ENCODE assay signal across 16 cellular contexts in the genomic region with DNA sequence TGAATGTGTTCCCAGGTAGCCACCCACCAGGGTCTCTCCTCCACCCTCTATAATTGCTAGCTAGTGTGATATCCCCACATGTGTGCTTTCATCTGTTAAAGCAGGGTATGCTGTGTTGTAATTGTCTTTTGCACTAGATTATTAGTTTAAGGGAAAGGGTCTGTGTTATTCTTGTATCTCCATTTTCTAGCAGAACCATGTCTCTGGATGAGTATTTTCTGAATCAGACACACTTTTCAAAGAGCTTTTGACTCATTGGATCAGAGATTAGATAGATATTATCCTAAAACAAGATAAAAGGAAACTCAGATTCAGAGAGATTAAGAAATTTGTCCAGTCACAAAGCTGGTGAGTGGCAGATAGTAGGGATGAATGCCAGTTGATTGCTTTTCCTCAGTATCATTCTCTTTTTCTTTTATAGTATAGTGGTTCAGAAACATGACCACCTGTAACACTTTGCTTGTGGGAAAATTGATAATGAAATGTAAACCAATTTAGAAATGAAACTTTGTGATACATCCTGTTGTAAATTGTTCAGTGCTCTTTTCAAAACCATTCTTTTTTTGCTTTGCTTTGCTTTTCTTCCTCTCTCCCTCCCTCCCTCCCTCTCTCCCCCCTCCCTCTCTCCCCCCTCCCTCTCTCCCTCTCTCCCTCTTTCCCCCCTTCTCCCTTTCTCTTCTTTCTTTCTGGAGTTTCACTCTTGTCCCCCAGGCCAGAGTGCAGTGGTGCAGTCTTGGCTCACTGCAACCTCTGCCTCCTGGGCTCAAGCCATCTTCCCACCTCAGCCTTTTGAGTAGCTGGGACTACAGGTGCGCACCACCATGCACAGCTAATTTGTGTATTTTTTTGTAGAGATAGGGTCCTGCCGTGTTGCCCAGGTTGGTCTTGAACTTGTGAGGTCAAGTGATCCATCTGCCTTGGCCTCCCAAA. TPM values are rescaled to one million over a fixed set of nuclear protein-coding genes. Genes with fewer than 3 reads are reported as not detected.
DNase-seq lines count a peak whose midpoint lies in the region; ATAC-seq and TF ChIP-seq lines count a peak whose summit lies in the region.
"Had no signal": no experiment of that assay in that cellular context is flagged by ENCODE, and none has a peak within 500 bp of the region (broad histone marks: within the 10 kb centered on the region; RNA-seq: fewer than 3 reads in every experiment).

No MANE protein-coding gene starts in this region.

- H3K79me2 ChIP-seq in neural cell (replicated peaks; ENCODE audit: insufficient read depth, low read length), result peaks cover 96% of the 10 kb centered on the region

- TF ChIP-seq CTCF in neural cell (IDR thresholded peaks at IDR 0.05; ENCODE audit: poor library complexity, severe bottlenecking), result no peak

- H3K36me3 ChIP-seq in neural cell (ENCODE audit: insufficient read depth, low read length), result no peaks in the 10 kb centered on the region
- H3K36me3 ChIP-seq: neutrophil, spleen had no signal

- no peak overlapping the region for H2AFZ ChIP-seq in neural cell (ENCODE audit: low read depth, low read length)

- TF ChIP-seq RAD21 in neural cell (conservative IDR thresholded peaks at IDR 0.05), result no peak

- CTCF ChIA-PET in activated CD4-positive, alpha-beta T cell treated with anti-CD3 and anti-CD28 coated beads, Interleukin-2, amount 10 ng/mL, durations not matched to agents 7 days and 5 days (lab: Charles Lee), result interaction anchor here (0.6 to 1.0 kb wide), 3 partner anchors 66 to 147 kb away, joined by 3 to 4 read pairs (median 3); a partner anchor contains a TSS
- CTCF ChIA-PET in HEK293T (lab: Yijun Ruan, JAX), result no interaction called here
- CTCF ChIA-PET in activated CD8-positive, alpha-beta T cell treated with anti-CD3 and anti-CD28 coated beads, Interleukin-2, amount 10 ng/mL, durations not matched to agents 7 days and 5 days (lab: Charles Lee), result interaction anchor here (1.2 to 1.8 kb wide), 2 partner anchors 8 to 12 kb away, joined by 3 to 4 read pairs; no protein-coding TSS in a partner anchor

- no peak overlapping the region for H3K4me2 ChIP-seq in neural cell (ENCODE audit: low read length)

- H3K9me2 ChIP-seq in neural cell (ENCODE audit: insufficient read depth, low read length), result no peaks in the 10 kb centered on the region

- POLR2A ChIA-PET in activated CD4-positive, alpha-beta T cell treated with anti-CD3 and anti-CD28 coated beads, Interleukin-2, amount 10 ng/mL, durations not matched to agents 7 days and 5 days (lab: Charles Lee), result no interaction called here
- POLR2A ChIA-PET in HEK293T (lab: Yijun Ruan, JAX), result interaction anchor here (0.6 to 1.7 kb wide), 2 partner anchors 8 to 147 kb away, joined by 3 to 8 read pairs; a partner anchor contains a TSS
- POLR2A ChIA-PET in activated CD8-positive, alpha-beta T cell treated with anti-CD3 and anti-CD28 coated beads, Interleukin-2, amount 10 ng/mL, durations not matched to agents 7 days and 5 days (lab: Charles Lee), result no interaction called here

- peak overlapping the region; percentile 10 for H3K4me3 ChIP-seq in neural cell (ENCODE audit: low read length)
- H3K4me3 ChIP-seq: spleen had no signal

- no peak overlapping the region for H3K27ac ChIP-seq in neural cell (ENCODE audit: low read length)
- H3K27ac ChIP-seq: neutrophil, spleen had no signal

- peak overlapping the region; percentile 71 for H3K27ac Mint-ChIP-seq in activated CD4-positive, alpha-beta T cell treated with anti-CD3 and anti-CD28 coated beads, Interleukin-2, amount 10 ng/mL, durations not matched to agents 7 days and 5 days
- H3K27ac Mint-ChIP-seq in activated CD8-positive, alpha-beta T cell treated with anti-CD3 and anti-CD28 coated beads, Interleukin-2, amount 10 ng/mL, durations not matched to agents 7 days and 5 days, result peak overlapping the region; percentile 74

- H4K20me1 ChIP-seq in neural cell (ENCODE audit: insufficient read depth), result no peaks in the 10 kb centered on the region

- H3K4me1 Mint-ChIP-seq in activated CD4-positive, alpha-beta T cell treated with anti-CD3 and anti-CD28 coated beads, Interleukin-2, amount 10 ng/mL, durations not matched to agents 7 days and 5 days, result peaks cover 49% of the 10 kb centered on the region
- H3K4me1 Mint-ChIP-seq in activated CD8-positive, alpha-beta T cell treated with anti-CD3 and anti-CD28 coated beads, Interleukin-2, amount 10 ng/mL, durations not matched to agents 7 days and 5 days (ENCODE audit: low read depth), result peaks cover 44% of the 10 kb centered on the region

- H3F3A ChIP-seq in neural cell (ENCODE audit: insufficient read depth, low read length, poor library complexity, severe bottlenecking), result no peaks in the 10 kb centered on the region

- H3K9me3 ChIP-seq in neural cell (ENCODE audit: low read length), result no peaks in the 10 kb centered on the region
- H3K9me3 ChIP-seq: neutrophil, spleen had no signal

- no peak for TF ChIP-seq EP300 in neural cell (conservative IDR thresholded peaks at IDR 0.05; ENCODE audit: poor library complexity, severe bottlenecking)

- no peak for ATAC-seq in activated CD8-positive, alpha-beta T cell treated with anti-CD3 and anti-CD28 coated beads, Interleukin-2, amount 10 ng/mL, durations not matched to agents 7 days and 5 days
- ATAC-seq: left cardiac atrium had no signal

- no peak overlapping the region for H3K9ac ChIP-seq in neural cell (ENCODE audit: low read length)

- no peak for DNase-seq in activated CD4-positive, alpha-beta T cell treated with anti-CD3 and anti-CD28 coated beads, Interleukin-2, amount 10 ng/mL, durations not matched to agents 7 days and 5 days
- DNase-seq in activated CD4-positive, alpha-beta T cell treated with anti-CD3 and anti-CD28 coated beads, Interleukin-2, amount 50 U/mL, for 48 hours, result no peak
- DNase-seq in HEK293T (ENCODE audit: extremely low spot score), result no peak
- no peak for DNase-seq in activated CD8-positive, alpha-beta T cell treated with anti-CD3 and anti-CD28 coated beads, Interleukin-2, amount 10 ng/mL, durations not matched to agents 7 days and 5 days
- no peak for DNase-seq in D341Med (ENCODE audit: low spot score)
- no peak for DNase-seq in SKM-1 (lab: John Stamatoyannopoulos, UW; ENCODE audit: unreplicated experiment)
- no peak for DNase-seq in CD1c-positive myeloid dendritic cell (ENCODE audit: extremely low spot score)
- DNase-seq: activated CD4-positive, alpha-beta T cell treated with anti-CD3 and anti-CD28 coated beads, Interleukin-2, amount 50 U/mL, for 4 hours; anterior cingulate cortex; effector CD4-positive, alpha-beta T cell; GDM1; left cardiac atrium; NCI-H1105 treated with DMSO at 0.1 percent for 48 hours; spleen had no signal

- H3K4me3 Mint-ChIP-seq in activated CD4-positive, alpha-beta T cell treated with anti-CD3 and anti-CD28 coated beads, Interleukin-2, amount 10 ng/mL, durations not matched to agents 7 days and 5 days, result peak overlapping the region; percentile 42
- peak overlapping the region; percentile 8 for H3K4me3 Mint-ChIP-seq in activated CD8-positive, alpha-beta T cell treated with anti-CD3 and anti-CD28 coated beads, Interleukin-2, amount 10 ng/mL, durations not matched to agents 7 days and 5 days

- peaks cover 10% of the 10 kb centered on the region for H3K36me3 Mint-ChIP-seq in activated CD4-positive, alpha-beta T cell treated with anti-CD3 and anti-CD28 coated beads, Interleukin-2, amount 10 ng/mL, durations not matched to agents 7 days and 5 days (ENCODE audit: low read depth)
- peaks cover 4% of the 10 kb centered on the region for H3K36me3 Mint-ChIP-seq in activated CD8-positive, alpha-beta T cell treated with anti-CD3 and anti-CD28 coated beads, Interleukin-2, amount 10 ng/mL, durations not matched to agents 7 days and 5 days (ENCODE audit: low read depth)

- H3K27me3 Mint-ChIP-seq in activated CD4-positive, alpha-beta T cell treated with anti-CD3 and anti-CD28 coated beads, Interleukin-2, amount 10 ng/mL, durations not matched to agents 7 days and 5 days, result no peaks in the 10 kb centered on the region
- H3K27me3 Mint-ChIP-seq in activated CD8-positive, alpha-beta T cell treated with anti-CD3 and anti-CD28 coated beads, Interleukin-2, amount 10 ng/mL, durations not matched to agents 7 days and 5 days (ENCODE audit: low read depth), result no peaks in the 10 kb centered on the region

- no peaks in the 10 kb centered on the region for H3K27me3 ChIP-seq in neural cell (ENCODE audit: insufficient read depth, low read depth, low read length)
- H3K27me3 ChIP-seq: neutrophil, spleen had no signal

- H3K9me3 Mint-ChIP-seq in activated CD4-positive, alpha-beta T cell treated with anti-CD3 and anti-CD28 coated beads, Interleukin-2, amount 10 ng/mL, durations not matched to agents 7 days and 5 days, result no peaks in the 10 kb centered on the region
- H3K9me3 Mint-ChIP-seq in activated CD8-positive, alpha-beta T cell treated with anti-CD3 and anti-CD28 coated beads, Interleukin-2, amount 10 ng/mL, durations not matched to agents 7 days and 5 days (ENCODE audit: insufficient read depth), result no peaks in the 10 kb centered on the region

TF ChIP-seq in HEK293T, 16 proteins besides CTCF, POLR2A, EP300 and RAD21:
- TF ChIP-seq BHLHE40 (IDR thresholded peaks at IDR 0.05; ENCODE audit: borderline replicate concordance), result no peak
- TF ChIP-seq SP1 (IDR thresholded peaks at IDR 0.05), result no peak
- TF ChIP-seq ZNF384 (IDR thresholded peaks at IDR 0.05), result peak; percentile 47; the same call in 1 of the 2 replicates
TF ChIP-seq in HEK293T: peak in this region for 1.

RNA-seq across cellular contexts. Expression of a gene that starts 7.4 kb away (rescaled TPM):
- total RNA-seq in activated CD4-positive, alpha-beta T cell treated with anti-CD3 and anti-CD28 coated beads, Interleukin-2, amount 10 ng/mL, durations not matched to agents 7 days and 5 days, result 10 to 100 TPM; 36.7 to 37.3 TPM
- total RNA-seq in activated CD8-positive, alpha-beta T cell treated with anti-CD3 and anti-CD28 coated beads, Interleukin-2, amount 10 ng/mL, durations not matched to agents 7 days and 5 days, result 10 to 100 TPM; 32.6 to 37.4 TPM
- polyA plus RNA-seq in neural cell, result 61.9 and 68.3 TPM in 2 replicates
- polyA minus RNA-seq in neural cell, result 203 and 224 TPM in 2 replicates

RNA-seq across cellular contexts. Expression of a gene that starts 43.5 kb away (rescaled TPM):
- total RNA-seq in activated CD4-positive, alpha-beta T cell treated with anti-CD3 and anti-CD28 coated beads, Interleukin-2, amount 10 ng/mL, durations not matched to agents 7 days and 5 days, result 10 to 100 TPM; 53.4 to 57.6 TPM
- 10 to 100 TPM; 54.0 to 57.5 TPM for total RNA-seq in activated CD8-positive, alpha-beta T cell treated with anti-CD3 and anti-CD28 coated beads, Interleukin-2, amount 10 ng/mL, durations not matched to agents 7 days and 5 days
- polyA plus RNA-seq in neural cell, result 7.9 and 9.6 TPM in 2 replicates
- polyA minus RNA-seq in neural cell, result 3.2 and 5.4 TPM in 2 replicates
